Comparison of ENCODE assay signal across 16 cellular contexts in the genomic region with DNA sequence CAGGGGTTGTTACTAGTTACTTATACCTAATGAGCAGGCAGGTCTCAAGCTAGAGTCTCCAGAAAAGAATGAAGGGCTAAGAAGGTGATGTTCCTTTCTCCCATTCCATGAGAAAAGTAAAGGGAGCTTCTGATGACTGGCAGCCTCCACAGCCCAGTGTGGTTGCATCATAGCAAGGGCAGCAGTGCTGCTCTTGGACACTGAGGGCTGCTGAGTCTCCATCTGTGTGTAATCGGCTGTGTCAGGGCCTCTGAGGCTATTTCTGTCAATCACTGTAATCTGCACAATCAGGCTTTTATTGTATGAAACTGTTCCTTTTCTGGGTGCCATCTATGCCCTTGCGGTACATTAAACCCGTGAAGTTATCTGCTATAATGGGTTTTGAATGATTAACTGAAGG.
"Had no signal": no experiment of that assay in that cellular context is flagged by ENCODE, and none has a peak within 500 bp of the region (broad histone marks: within the 10 kb centered on the region; RNA-seq: fewer than 3 reads in every experiment).

No MANE protein-coding gene starts in this region.

- H3K4me3 ChIP-seq: ascending aorta, breast epithelium, left lung, thoracic aorta, upper lobe of left lung had no signal

- ATAC-seq: activated CD4-positive, alpha-beta T cell treated with anti-CD3 and anti-CD28 coated beads for 36 hours; activated CD8-positive, alpha-beta memory T cell treated with anti-CD3 and anti-CD28 coated beads, Interleukin-2, amount 10 ng/mL, durations not matched to agents 7 days and 5 days; activated T-helper 17 cell treated with anti-CD3 and anti-CD28 coated beads, Interleukin-2, amount 50 U/mL, for 72 hours; left lung; sciatic nerve; WTC11 had no signal

- DNase-seq: activated CD4-positive, alpha-beta memory T cell treated with anti-CD3 and anti-CD28 coated beads for 36 hours; activated CD4-positive, alpha-beta T cell treated with anti-CD3 and anti-CD28 coated beads for 36 hours; activated CD8-positive, alpha-beta memory T cell treated with anti-CD3 and anti-CD28 coated beads, Interleukin-2, amount 10 ng/mL, durations not matched to agents 7 days and 5 days; activated naive CD4-positive, alpha-beta T cell treated with Interleukin-2 at 50 U/mL for 16 hours; effector CD8-positive, alpha-beta T cell; foreskin fibroblast; left lung; occipital lobe; stimulated activated CD4-positive, alpha-beta T cell treated with anti-CD3 and anti-CD28 coated beads, Interleukin-4, amount 100 ng/mL, for 24 hours; upper lobe of left lung had no signal

- H3K27ac ChIP-seq: ascending aorta, breast epithelium, left lung, thoracic aorta, upper lobe of left lung had no signal

- H3K36me3 ChIP-seq: ascending aorta, breast epithelium, left lung, thoracic aorta, upper lobe of left lung had no signal

- H3K9me3 ChIP-seq: ascending aorta, breast epithelium, left lung, thoracic aorta, upper lobe of left lung had no signal

- H3K4me1 ChIP-seq: ascending aorta, breast epithelium, left lung, upper lobe of left lung had no signal

- H3K27me3 ChIP-seq: ascending aorta, breast epithelium, left lung, upper lobe of left lung had no signal
